11 cellular contexts compared by ENCODE assay signal in genomic region chr17:47687748-47688147, GRCh38. TPM values are rescaled to one million over a fixed set of nuclear protein-coding genes. Genes with fewer than 3 reads are reported as not detected.
A peak's percentile ranks its signal among the peaks of the same experiment; 100 is the strongest.
DNase-seq lines count a peak whose midpoint lies in the region; ATAC-seq and TF ChIP-seq lines count a peak whose summit lies in the region.
"Had no signal": no experiment of that assay in that cellular context is flagged by ENCODE, and none has a peak within 500 bp of the region (broad histone marks: within the 10 kb centered on the region; RNA-seq: fewer than 3 reads in every experiment).

No MANE protein-coding gene starts in this region.

- H3K9me3 ChIP-seq in gastroesophageal sphincter (no peaks in the 10 kb centered on the region), gastrocnemius medialis (no peaks in the 10 kb centered on the region)

- H3K4me3 ChIP-seq in gastroesophageal sphincter (no peak overlapping the region), gastrocnemius medialis (no peak overlapping the region)
- H3K4me3 ChIP-seq: SJSA1 had no signal

- H3K27ac ChIP-seq in gastroesophageal sphincter, result peak overlapping the region in 3 of 4 donors; percentile 12 to 14 (median 13)
- peak overlapping the region in 3 of 4 donors; percentile 22 to 40 (median 31) for H3K27ac ChIP-seq in gastrocnemius medialis
- H3K27ac ChIP-seq: SJSA1 had no signal

- no peak for ATAC-seq in gastroesophageal sphincter
- peak in 1 of 2 donors; percentile 82 for ATAC-seq in gastrocnemius medialis
- no peak for ATAC-seq in HG02973 (IDR thresholded peaks at IDR 0.05; ENCODE audit: unreplicated experiment)

- H3K36me3 ChIP-seq in gastroesophageal sphincter (peaks cover 0 to 29% of the 10 kb centered on the region in 2 donors), gastrocnemius medialis (peaks cover 0 to 17% of the 10 kb centered on the region in 2 donors)

- TF ChIP-seq CTCF in gastroesophageal sphincter (IDR thresholded peaks at IDR 0.05) (no peak), gastrocnemius medialis (IDR thresholded peaks at IDR 0.05 in 4 of 5, conservative IDR thresholded peaks at IDR 0.05 in 1 of 5) (no peak)

- 71% methylated on average over 1 of the region's 1 CpG; no CpG with 5 or more reads in 1 of the 2 donors for WGBS in gastroesophageal sphincter (ENCODE audit: low coverage in 1 of 2), 2 donors

- DNase-seq in NCI-H1105 (lab: John Stamatoyannopoulos, UW) (peak; percentile 4), NCI-H1105 treated with DMSO at 0.1 percent for 48 hours (lab: John Stamatoyannopoulos, UW) (no peak), gastrocnemius medialis (peak in 1 of 2 donors; percentile 28), NCI-H2196 (lab: John Stamatoyannopoulos, UW; ENCODE audit: unreplicated experiment) (no peak), posterior vena cava (ENCODE audit: low spot score) (no peak)
- DNase-seq: activated CD8-positive, alpha-beta memory T cell treated with anti-CD3 and anti-CD28 coated beads for 24 hours; NCI-H187 treated with DMSO at 0.1 percent for 48 hours had no signal

- intact Hi-C loops in gastrocnemius medialis (cut with DNase I; ENCODE audit: low total_unique reads) (no loop called here), posterior vena cava (cut with DNase I) (no loop called here)

- TF ChIP-seq POLR2A in gastroesophageal sphincter (IDR thresholded peaks at IDR 0.05) (no peak), gastrocnemius medialis (IDR thresholded peaks at IDR 0.05) (no peak)

- peaks cover 0 to 19% (median under 1%) of the 10 kb centered on the region in 3 donors for H3K4me1 ChIP-seq in gastroesophageal sphincter
- H3K4me1 ChIP-seq in gastrocnemius medialis, result peaks cover 27 to 30% of the 10 kb centered on the region in 2 donors

- in situ Hi-C loops in gastrocnemius medialis (cut with MboI; ENCODE audit: low sequenced_read_pairs in 4 of 4), result no loop called here

- TF ChIP-seq EP300 in gastroesophageal sphincter (IDR thresholded peaks at IDR 0.05), result no peak

- H3K27me3 ChIP-seq in gastroesophageal sphincter, result no peaks in the 10 kb centered on the region
- no peaks in the 10 kb centered on the region for H3K27me3 ChIP-seq in gastrocnemius medialis

TF ChIP-seq in PFSK-1, 5 proteins besides CTCF, POLR2A, EP300 and RAD21:
- TF ChIP-seq POLR2AphosphoS5 (IDR thresholded peaks at IDR 0.05; ENCODE audit: low read depth, low read length), result peak; percentile 37; the same call in 1 of the 2 replicates
- no peak for TF ChIP-seq SIN3A (IDR thresholded peaks at IDR 0.05; ENCODE audit: borderline replicate concordance, insufficient read depth, low read length)
TF ChIP-seq in PFSK-1: peak in this region for 1.

RNA-seq across cellular contexts. Expression of gene TBKBP1, which starts 6.2 kb away (rescaled TPM):
- polyA plus RNA-seq in PFSK-1 (2012; ENCODE audit: insufficient read length, low read depth), result 50.4 TPM
- total RNA-seq in gastroesophageal sphincter (10 to 100 TPM; 13.9 to 25.1 (median 18.0) TPM), gastrocnemius medialis (10 to 100 TPM; 15.9 to 28.0 (median 23.0) TPM), posterior vena cava (10 to 100 TPM; 10.7 to 13.8 TPM)

RNA-seq across cellular contexts. Expression of gene KPNB1, which starts 38.0 kb away (rescaled TPM):
- 276 TPM for polyA plus RNA-seq in PFSK-1 (2012; ENCODE audit: insufficient read length, low read depth)
- 100 to 1,000 TPM; 192 to 215 (median 211) TPM for total RNA-seq in gastroesophageal sphincter
- total RNA-seq in gastrocnemius medialis, result 100 to 1,000 TPM; 170 to 238 (median 211) TPM
- 100 to 1,000 TPM; 193 to 198 TPM for total RNA-seq in posterior vena cava

RNA-seq across cellular contexts. Expression of gene TBX21, which starts 45.3 kb away (rescaled TPM):
- polyA plus RNA-seq in PFSK-1 (2012; ENCODE audit: insufficient read length, low read depth), result not detected
- total RNA-seq in gastroesophageal sphincter (1 to 10 TPM in 1 of 4 donors, under 1 TPM in 1, not detected in 2; 0.94 to 1.1 TPM), gastrocnemius medialis (1 to 10 TPM in 1 of 4 donors, under 1 TPM in 1, not detected in 2; 0.98 to 3.3 TPM), posterior vena cava (under 1 TPM; 0.48 to 0.65 TPM)
- total RNA-seq: SJSA1 had no signal
